Comparison of ENCODE assay signal across 9 cellular contexts in genomic region chr10:95391570-95392249, GRCh38.
DNase-seq lines count a peak whose midpoint lies in the region; ATAC-seq, FAIRE-seq and TF ChIP-seq lines count a peak whose summit lies in the region.
"Had no signal": no experiment of that assay in that cellular context is flagged by ENCODE, and none has a peak within 500 bp of the region (broad histone marks: within the 10 kb centered on the region; RNA-seq: fewer than 3 reads in every experiment).

No MANE protein-coding gene starts in this region.

- H2AFZ ChIP-seq in GM12878 (ENCODE audit: control insufficient read depth, low read depth, low read length): no peak overlapping the region

- H3K4me1 Mint-ChIP-seq in CD8-positive, alpha-beta memory T cell: no peaks in the 10 kb centered on the region
- H3K4me1 Mint-ChIP-seq: T-cell had no signal

- no peaks in the 10 kb centered on the region for H3K36me3 ChIP-seq in GM12878 (ENCODE audit: control insufficient read depth in 2 of 2, insufficient read depth in 2 of 2, low read length in 1 of 2)
- H3K36me3 ChIP-seq in CD8-positive, alpha-beta memory T cell (ENCODE audit: insufficient read depth, low read length): no peaks in the 10 kb centered on the region
- H3K36me3 ChIP-seq in effector memory CD4-positive, alpha-beta T cell (ENCODE audit: control insufficient read depth, insufficient read depth, low read length): no peaks in the 10 kb centered on the region

- no TSS peak for BruUV-seq in GM12878 (replicated peaks; lab: Mats Ljungman, UMichigan)

- RAD21 ChIA-PET in GM12878 (lab: Charles Lee; ENCODE audit: unreplicated experiment): interaction anchor here (0.5 to 2.0 kb wide), 10 partner anchors 8 to 373 kb away, joined by 3 to 9 read pairs (median 5); no protein-coding TSS in a partner anchor

- in situ Hi-C loops in GM12878 (cut with MboI): no loop called here

- intact Hi-C loops in GM12878 (cut with micrococcal nuclease; ENCODE audit: unreplicated experiment): no loop called here

- peak in 2 of 3 experiments; percentile 3 to 18; a peak in 1 of 6 replicates for TF ChIP-seq CTCF in GM12878 (IDR thresholded peaks at IDR 0.05 in 2 of 3, conservative IDR thresholded peaks at IDR 0.05 in 1 of 3; ENCODE audit: control insufficient read depth in 2 of 3, extremely low read depth in 1 of 3, insufficient read depth in 1 of 3, low read depth in 3 of 3, low read length in 3 of 3)

- POLR2A ChIA-PET in GM12878 (lab: Charles Lee): interaction anchor here (0.6 to 1.6 kb wide), 5 partner anchors 8 to 223 kb away, joined by 3 to 7 read pairs (median 3); no protein-coding TSS in a partner anchor
- POLR2A ChIA-PET in CD8-positive, alpha-beta memory T cell (lab: Charles Lee): no interaction called here

- H3K4me2 ChIP-seq in GM12878 (ENCODE audit: control insufficient read depth, insufficient read depth): no peak overlapping the region; the same call in 1 of the 2 replicates

- no peaks in the 10 kb centered on the region for H3K27me3 ChIP-seq in GM12878 (replicated peaks in 1 of 2; ENCODE audit: control insufficient read depth in 2 of 2, insufficient read depth in 2 of 2, low read length in 1 of 2)
- no peaks in the 10 kb centered on the region for H3K27me3 ChIP-seq in CD8-positive, alpha-beta memory T cell (ENCODE audit: insufficient read depth, low read length, poor library complexity, severe bottlenecking)
- H3K27me3 ChIP-seq in effector memory CD4-positive, alpha-beta T cell (replicated peaks; ENCODE audit: control insufficient read depth, insufficient read depth, low read length, poor library complexity, severe bottlenecking): no peaks in the 10 kb centered on the region

- H3K27ac Mint-ChIP-seq in CD8-positive, alpha-beta memory T cell: no peak overlapping the region
- H3K27ac Mint-ChIP-seq: T-cell had no signal

- H3K4me3 ChIP-seq in GM12878: no peak overlapping the region
- H3K4me3 ChIP-seq in CD8-positive, alpha-beta memory T cell (ENCODE audit: low read length): no peak overlapping the region
- no peak overlapping the region for H3K4me3 ChIP-seq in effector memory CD4-positive, alpha-beta T cell (ENCODE audit: insufficient read depth, low read depth, low read length, poor library complexity, severe bottlenecking)

- TF ChIP-seq EP300 in GM12878 (IDR thresholded peaks at IDR 0.05; ENCODE audit: borderline replicate concordance in 1 of 2, control insufficient read depth in 1 of 2, low read depth in 2 of 2, low read length in 2 of 2): no peak

- no peak for TF ChIP-seq RAD21 in GM12878 (IDR thresholded peaks at IDR 0.05; ENCODE audit: insufficient read depth, low read depth, low read length)

- peaks cover 51% of the 10 kb centered on the region for H3K4me1 ChIP-seq in GM12878 (ENCODE audit: control insufficient read depth, insufficient read depth, low read length)
- no peaks in the 10 kb centered on the region for H3K4me1 ChIP-seq in CD8-positive, alpha-beta memory T cell (ENCODE audit: insufficient read depth, low read length)
- no peaks in the 10 kb centered on the region for H3K4me1 ChIP-seq in effector memory CD4-positive, alpha-beta T cell (ENCODE audit: control insufficient read depth, insufficient read depth, low read length, poor library complexity, severe bottlenecking)

- WGBS in GM12878 (ENCODE audit: insufficient coverage, insufficient replicate concordance, low lambda C conversion rate, missing lambda C conversion rate): 70% methylated on average over 4 of the region's 4 CpGs

- H3K9ac ChIP-seq in GM12878 (ENCODE audit: control insufficient read depth, insufficient read depth, low read length): no peak overlapping the region

- SMC1A ChIA-PET in GM12878 (lab: Charles Lee; ENCODE audit: uncharacterized antibody, unreplicated experiment): interaction anchor here (0.6 to 13.6 kb wide), 9 partner anchors 8 to 782 kb away, joined by 3 to 153 read pairs (median 3); no protein-coding TSS in a partner anchor

- H3K79me2 ChIP-seq in GM12878 (ENCODE audit: control insufficient read depth, insufficient read depth, low read length): no peaks in the 10 kb centered on the region

- no peak overlapping the region for H3K4me3 Mint-ChIP-seq in CD8-positive, alpha-beta memory T cell
- H3K4me3 Mint-ChIP-seq: T-cell had no signal

- H3K36me3 Mint-ChIP-seq in CD8-positive, alpha-beta memory T cell: peaks cover 0 to 4% (median 3%) of the 10 kb centered on the region in 3 donors

- no peak for TF ChIP-seq POLR2A in GM12878 (IDR thresholded peaks at IDR 0.05; ENCODE audit: low read depth, low read length)

- CTCF ChIA-PET in GM12878 (lab: Yijun Ruan, JAX): interaction anchor here (0.6 to 6.8 kb wide), 6 partner anchors 16 to 604 kb away, joined by 3 to 74 read pairs (median 4); no protein-coding TSS in a partner anchor
- CTCF ChIA-PET in CD8-positive, alpha-beta memory T cell (lab: Charles Lee): interaction anchor here (0.7 kb wide), 1 partner anchor 39 kb away, joined by 3 read pairs; no protein-coding TSS in a partner anchor

- no peak overlapping the region for H3K27ac ChIP-seq in GM12878 (ENCODE audit: control insufficient read depth, insufficient read depth)
- no peak overlapping the region for H3K27ac ChIP-seq in CD8-positive, alpha-beta memory T cell (ENCODE audit: low read depth, low read length)
- no peak overlapping the region for H3K27ac ChIP-seq in effector memory CD4-positive, alpha-beta T cell (ENCODE audit: insufficient read depth, low read length, poor library complexity, severe bottlenecking)

- peak; percentile 32 for ATAC-seq in GM12878
- no peak for ATAC-seq in GM21737 (IDR thresholded peaks at IDR 0.05; ENCODE audit: unreplicated experiment)
- ATAC-seq: T-cell had no signal

- H3K9me3 ChIP-seq in GM12878 (replicated peaks; ENCODE audit: control insufficient read depth, insufficient read depth, low read length): no peaks in the 10 kb centered on the region
- no peaks in the 10 kb centered on the region for H3K9me3 ChIP-seq in CD8-positive, alpha-beta memory T cell (ENCODE audit: low read length)
- no peaks in the 10 kb centered on the region for H3K9me3 ChIP-seq in effector memory CD4-positive, alpha-beta T cell (ENCODE audit: control insufficient read depth, low read length)

- FAIRE-seq in GM12878 (lab: Jason Lieb, UNC): no peak

- peak; percentile 67 for DNase-seq in AG20443 (ENCODE audit: low spot score)
- peak; percentile 24 for DNase-seq in HK-2 (ENCODE audit: unreplicated experiment)
- no peak for DNase-seq in GM12878 (ENCODE audit: low read depth, low spot score)
- DNase-seq in left kidney (ENCODE audit: low read depth, low spot score): peak; percentile 83
- DNase-seq in NCI-H226: no peak
- DNase-seq in CD8-positive, alpha-beta memory T cell: no peak
- DNase-seq in effector memory CD4-positive, alpha-beta T cell: no peak
- DNase-seq: T-cell had no signal

- H3K9me3 Mint-ChIP-seq in CD8-positive, alpha-beta memory T cell: no peaks in the 10 kb centered on the region
- H3K9me3 Mint-ChIP-seq: T-cell had no signal

- peaks cover 5 to 7% of the 10 kb centered on the region in 2 donors for H3K27me3 Mint-ChIP-seq in CD8-positive, alpha-beta memory T cell
- H3K27me3 Mint-ChIP-seq: T-cell had no signal

- no peaks in the 10 kb centered on the region for H4K20me1 ChIP-seq in GM12878 (ENCODE audit: control insufficient read depth, insufficient read depth)

TF ChIP-seq in GM12878, 131 proteins besides CTCF, POLR2A, EP300 and RAD21 (continues in another document):
- TF ChIP-seq ZBTB33 (IDR thresholded peaks at IDR 0.05) (no peak), PAX5 (IDR thresholded peaks at IDR 0.05; ENCODE audit: borderline replicate concordance, low read depth, low read length) (no peak), REST (IDR thresholded peaks at IDR 0.05; ENCODE audit: low read depth, low read length) (peak; percentile 94), RB1 (IDR thresholded peaks at IDR 0.05; ENCODE audit: borderline replicate concordance) (no peak), RUNX3 (IDR thresholded peaks at IDR 0.05; ENCODE audit: low read length) (peak; percentile 75), HCFC1 (IDR thresholded peaks at IDR 0.05; ENCODE audit: low read length) (no peak), MXI1 (IDR thresholded peaks at IDR 0.05; ENCODE audit: low read depth, low read length) (no peak), ZSCAN29 (IDR thresholded peaks at IDR 0.05) (no peak)

Comparison
In these comparisons a context has a peak if more than half of its experiments do, and no peak if none do; other contexts are left out.
1. DNase-seq: peak in AG20443 (single experiment), HK-2 (single experiment) and left kidney (single experiment); none in GM12878 (single experiment), NCI-H226 (single experiment), CD8-positive, alpha-beta memory T cell (0 of 5) and effector memory CD4-positive, alpha-beta T cell (0 of 3).